In the genomic region with DNA sequence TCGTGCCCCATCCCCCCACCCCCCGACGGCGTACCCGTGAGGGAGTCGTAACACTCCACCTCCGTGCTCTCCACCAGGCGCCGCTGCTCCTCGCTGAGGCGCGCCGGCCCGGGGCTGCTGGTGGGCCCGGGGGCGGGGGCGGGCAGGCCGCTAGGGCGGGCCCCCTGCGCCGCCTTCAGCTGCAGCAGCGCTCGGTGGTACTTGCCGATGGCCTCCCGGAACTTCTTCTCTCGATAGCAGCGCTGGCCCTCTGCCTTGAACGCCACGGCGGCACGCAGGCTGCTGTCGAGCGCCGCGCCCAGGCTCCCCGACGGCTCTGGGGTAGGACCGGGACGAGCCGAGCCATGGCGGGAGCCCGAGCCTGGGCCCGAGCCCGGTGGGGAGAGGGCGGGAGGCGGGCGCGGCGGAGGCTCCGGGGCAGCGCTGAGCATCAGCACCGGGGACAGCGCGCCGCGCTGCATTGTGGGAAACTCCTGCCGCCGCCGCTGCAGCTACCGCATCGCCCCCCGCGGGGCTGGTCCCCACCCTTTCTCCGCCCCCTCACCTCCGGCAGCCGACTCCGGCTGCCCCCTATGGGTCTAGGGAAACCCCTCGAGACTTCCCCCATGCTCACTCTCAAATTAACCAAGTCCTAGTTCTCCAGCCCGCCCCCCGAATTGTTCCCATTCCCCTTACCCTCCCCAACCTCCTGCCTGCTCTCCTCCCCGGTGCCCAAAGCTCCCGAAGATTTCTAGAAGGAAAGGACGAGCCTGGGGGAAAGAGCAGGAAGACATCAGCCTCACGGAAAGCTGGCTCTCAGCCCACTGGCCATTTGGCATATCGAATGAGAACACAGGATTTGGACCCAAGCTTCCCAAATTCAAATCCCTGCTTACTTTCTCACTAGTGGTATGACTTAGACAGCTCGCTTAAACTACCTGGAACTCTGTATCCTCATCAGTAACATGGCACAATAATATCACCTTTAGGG, we compare ENCODE assay signal across 8 cellular contexts. TPM values are rescaled to one million over a fixed set of nuclear protein-coding genes. Genes with fewer than 3 reads are reported as not detected.
DNase-seq lines count a peak whose midpoint lies in the region; TF ChIP-seq lines count a peak whose summit lies in the region.

Gene TTC9B (minus strand): TSS at position 464 of the 970 bp plus-strand sequence. CDS start 3 bp downstream, at position 461.

- no peaks in the 10 kb centered on the region for H3K9me2 ChIP-seq in GM23248 (ENCODE audit: insufficient read depth)

- 0 out of 2 replicates have a peak, but pooled peaks cover 8% of the 10 kb centered on the region for H3K4me1 ChIP-seq in GM23248 (ENCODE audit: insufficient read depth)
- H3K4me1 ChIP-seq in duodenal mucosa (ENCODE audit: control insufficient read depth in 1 of 2, insufficient read depth in 2 of 2, low read length in 2 of 2) = peaks cover 6 to 13% of the 10 kb centered on the region in 2 donors
- peaks cover 2 to 3% of the 10 kb centered on the region in 2 experiments for H3K4me1 ChIP-seq in trophoblast cell (ENCODE audit: control insufficient read depth in 1 of 2, insufficient read depth in 2 of 2, low read length in 2 of 2)
- peaks cover 22% of the 10 kb centered on the region for H3K4me1 ChIP-seq in vagina

- H3K79me1 ChIP-seq in trophoblast cell (ENCODE audit: low read length) = no peaks in the 10 kb centered on the region

- peak; percentile 60 for DNase-seq in GM23248
- DNase-seq in trophoblast cell = peak in 1 of 2 donors; percentile 24
- DNase-seq in NCI-H2029 (lab: John Stamatoyannopoulos, UW) = no peak
- no peak for DNase-seq in DMS114 treated with DMSO at 0.1 percent for 48 hours (lab: John Stamatoyannopoulos, UW; ENCODE audit: unreplicated experiment)
- DNase-seq in vagina (ENCODE audit: extremely low spot score in 2 of 2) = no peak
- DNase-seq in mucosa of gallbladder (ENCODE audit: low spot score) = no peak

- no peak within 1 kb of the TSS for H2BK5ac ChIP-seq in trophoblast cell (ENCODE audit: low read depth, low read length, poor library complexity)

- H2BK12ac ChIP-seq in trophoblast cell (ENCODE audit: low read length) = no peak within 1 kb of the TSS

- H3K4me2 ChIP-seq in GM23248 (ENCODE audit: unreplicated experiment) = no peak within 1 kb of the TSS
- H3K4me2 ChIP-seq in trophoblast cell (ENCODE audit: low read length) = peak within 1 kb of the TSS; percentile 29

- H3K9me3 ChIP-seq in GM23248 (ENCODE audit: low read depth) (no peaks in the 10 kb centered on the region), duodenal mucosa (ENCODE audit: control insufficient read depth in 1 of 2, low read length in 2 of 2) (no peaks in the 10 kb centered on the region), trophoblast cell (ENCODE audit: insufficient read depth, low read depth, low read length) (peaks cover 1% of the 10 kb centered on the region), vagina (no peaks in the 10 kb centered on the region)

- H3K27me3 ChIP-seq in GM23248 (replicated peaks; ENCODE audit: insufficient read depth) = peaks cover 20% of the 10 kb centered on the region
- peaks cover 25% of the 10 kb centered on the region in 2 donors for H3K27me3 ChIP-seq in duodenal mucosa (ENCODE audit: control insufficient read depth in 1 of 2, insufficient read depth in 2 of 2, low read length in 2 of 2)
- peaks cover 23% of the 10 kb centered on the region for H3K27me3 ChIP-seq in trophoblast cell (ENCODE audit: insufficient read depth, low read length)
- H3K27me3 ChIP-seq in vagina = peaks cover 12% of the 10 kb centered on the region

- H3K9ac ChIP-seq in GM23248 (no peak within 1 kb of the TSS), duodenal mucosa (ENCODE audit: low read depth in 1 of 2, low read length in 2 of 2) (no peak within 1 kb of the TSS), trophoblast cell (ENCODE audit: low read length) (no peak within 1 kb of the TSS)

- H4K91ac ChIP-seq in trophoblast cell (ENCODE audit: low read depth, low read length) = no peak within 1 kb of the TSS

- no peak within 1 kb of the TSS for H2AK5ac ChIP-seq in trophoblast cell (ENCODE audit: low read length)

- H3F3A ChIP-seq in GM23248 (ENCODE audit: insufficient read depth) = peaks cover 11% of the 10 kb centered on the region; the same call in 1 of the 2 replicates

- H3K23ac ChIP-seq in trophoblast cell (ENCODE audit: low read length) = no peak within 1 kb of the TSS

- H2AFZ ChIP-seq in GM23248 (no peak within 1 kb of the TSS), trophoblast cell (ENCODE audit: insufficient read depth, low read length, poor library complexity) (no peak within 1 kb of the TSS)

- H2BK120ac ChIP-seq in trophoblast cell (ENCODE audit: insufficient read depth, low read length, poor library complexity) = no peak within 1 kb of the TSS

- TF ChIP-seq CTCF in VCaP (conservative IDR thresholded peaks at IDR 0.05) (no peak), vagina (IDR thresholded peaks at IDR 0.05) (no peak)

- no peaks in the 10 kb centered on the region for H3K79me2 ChIP-seq in GM23248 (ENCODE audit: insufficient read depth)
- H3K79me2 ChIP-seq in trophoblast cell (ENCODE audit: control insufficient read depth, insufficient read depth, low read length, poor library complexity) = no peaks in the 10 kb centered on the region

- H3K27ac ChIP-seq in GM23248 (no peak within 1 kb of the TSS), VCaP (peak within 1 kb of the TSS; percentile 66), duodenal mucosa (ENCODE audit: low read depth, low read length) (no peak within 1 kb of the TSS), trophoblast cell (ENCODE audit: low read depth, low read length) (no peak within 1 kb of the TSS), vagina (no peak within 1 kb of the TSS)

- H3K4me3 ChIP-seq in GM23248 = no peak within 1 kb of the TSS
- H3K4me3 ChIP-seq in duodenal mucosa (ENCODE audit: low read depth in 1 of 2, low read length in 2 of 2) = peak within 1 kb of the TSS; percentile 40 to 45
- H3K4me3 ChIP-seq in trophoblast cell (ENCODE audit: low read depth, low read length) = no peak within 1 kb of the TSS
- no peak within 1 kb of the TSS for H3K4me3 ChIP-seq in vagina

- 5 to 6% methylated on average over 24 to 44 of the region's 76 CpGs for whole genome bisulfite sequencing in GM23248 (ENCODE audit: low coverage in 1 of 2, low lambda C conversion rate in 2 of 2, missing lambda C conversion rate in 2 of 2), 2 experiments
- no CpG with 5 or more reads among the region's 76 CpGs for WGBS in trophoblast cell (ENCODE audit: extremely low coverage, insufficient coverage, insufficient read length)

- H3K4ac ChIP-seq in trophoblast cell (ENCODE audit: low read depth, low read length) = no peak within 1 kb of the TSS

- intact Hi-C loops in vagina (cut with DNase I) = loop anchor here (10.0 kb wide), 1 partner anchor 63 kb away; no protein-coding TSS in a partner anchor

- no peak for TF ChIP-seq POLR2A in vagina (IDR thresholded peaks at IDR 0.05)

- no peaks in the 10 kb centered on the region for H4K20me1 ChIP-seq in GM23248 (ENCODE audit: insufficient read depth)

- no peak within 1 kb of the TSS for H3K18ac ChIP-seq in trophoblast cell (ENCODE audit: low read length)

- no peaks in the 10 kb centered on the region for H3K36me3 ChIP-seq in GM23248 (ENCODE audit: low read depth)
- H3K36me3 ChIP-seq in duodenal mucosa (ENCODE audit: control insufficient read depth in 1 of 2, insufficient read depth in 2 of 2, low read length in 2 of 2) = no peaks in the 10 kb centered on the region
- no peaks in the 10 kb centered on the region for H3K36me3 ChIP-seq in trophoblast cell (ENCODE audit: control insufficient read depth in 1 of 2, insufficient read depth in 2 of 2, low read length in 2 of 2)
- H3K36me3 ChIP-seq in vagina = no peaks in the 10 kb centered on the region

- no peak within 1 kb of the TSS for H3K14ac ChIP-seq in trophoblast cell (ENCODE audit: low read length)

- H4K8ac ChIP-seq in trophoblast cell (ENCODE audit: low read depth, low read length) = no peak within 1 kb of the TSS

- no peak within 1 kb of the TSS for H4K12ac ChIP-seq in trophoblast cell (ENCODE audit: low read depth, low read length)

- in situ Hi-C loops in GM23248 (cut with MboI) = no loop called here

RNA-seq across cellular contexts. Expression of gene TTC9B, which starts in this region (rescaled TPM):
- not detected in 2 replicates for total RNA-seq in GM23248 (2014; rRNA removed; shearing (Covaris generic))
- 0.15 TPM in 1 of 2 replicates, not detected in the other for polyA plus RNA-seq in GM23248 (2016; fragmentation: Nextera tagmentation; extraction: Ambion mirVana)
- not detected in 2 replicates for polyA plus RNA-seq in trophoblast cell (2013)
- total RNA-seq in vagina = not detected
- not detected for total RNA-seq in mucosa of gallbladder

Comparison
In these comparisons a context has a peak if more than half of its experiments do, and no peak if none do; other contexts are left out.
1. Peak in DNase-seq in GM23248; RNA of the gene not detected or under 1 TPM.
2. H3K4me3 ChIP-seq: peak in duodenal mucosa (2 of 2); none in GM23248 (single experiment), trophoblast cell (single experiment) and vagina (0 of 2).